34 cellular contexts compared by ENCODE assay signal in the genomic region with DNA sequence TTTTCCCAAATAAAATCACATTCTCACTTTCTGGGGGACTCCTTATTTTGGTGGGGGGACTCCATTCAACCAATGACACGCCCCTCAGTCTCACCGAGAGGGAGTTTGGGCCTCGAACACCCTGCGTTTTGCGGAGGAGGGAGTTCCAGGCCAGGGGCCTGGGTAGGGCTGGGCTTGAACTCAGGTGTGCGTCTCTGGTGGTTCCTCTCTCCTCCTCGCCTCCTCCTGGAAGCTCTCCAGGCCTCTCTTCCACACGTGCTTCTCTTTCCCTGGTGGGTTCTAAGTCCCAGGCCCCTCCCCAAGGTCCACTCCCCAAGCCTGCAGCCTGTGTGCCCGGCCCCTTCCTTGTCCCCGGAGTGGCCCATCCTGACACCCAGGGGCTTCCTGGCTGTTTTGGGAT. TPM values are rescaled to one million over a fixed set of nuclear protein-coding genes. Genes with fewer than 3 reads are reported as not detected.
"Had no signal": no experiment of that assay in that cellular context is flagged by ENCODE, and none has a peak within 500 bp of the region (broad histone marks: within the 10 kb centered on the region; RNA-seq: fewer than 3 reads in every experiment).

No MANE protein-coding gene starts in this region.

- H3K27ac Mint-ChIP-seq: dendritic cell treated with granulocyte-macrophage colony-stimulating factor and Interleukin-4, amounts not matched to agents 40 ng/mL and 50 ng/mL, for 4 days; effector memory CD8-positive, alpha-beta T cell; endodermal cell; mesothelial cell of epicardium; naive B cell had no signal

- H3K4me1 ChIP-seq: colonic mucosa, esophagus squamous epithelium, gastrocnemius medialis, heart right ventricle, left lung, lower lobe of right lung had no signal

- H3K9me3 ChIP-seq: colonic mucosa, esophagus squamous epithelium, gastrocnemius medialis, heart right ventricle, left lung, lower lobe of right lung, mucosa of descending colon had no signal

- H3K4me1 Mint-ChIP-seq: endodermal cell, mesothelial cell of epicardium, naive B cell had no signal

- ATAC-seq: effector memory CD8-positive, alpha-beta T cell; esophagus mucosa; gastrocnemius medialis; heart right ventricle; left cardiac atrium; left lung; left ventricle myocardium superior; lower lobe of right lung; mucosa of descending colon had no signal

- H3K4me3 ChIP-seq: colonic mucosa, esophagus squamous epithelium, gastrocnemius medialis, heart right ventricle, left lung, lower lobe of right lung, mucosa of descending colon had no signal

- H3K27ac ChIP-seq: colonic mucosa, epithelial cell of prostate, esophagus squamous epithelium, gastrocnemius medialis, heart right ventricle, left lung, lower lobe of right lung had no signal

- DNase-seq: colonic mucosa; cortex of kidney; effector CD8-positive, alpha-beta T cell; effector memory CD8-positive, alpha-beta T cell; endodermal cell; erythroblast; esophagus squamous epithelium; foreskin fibroblast; foreskin melanocyte; gastrocnemius medialis; glutamatergic neuron; head of caudate nucleus; heart right ventricle; hippocampal formation; left cardiac atrium; left lung; left ventricle myocardium superior; lower lobe of right lung; mesenchymal stem cell; mucosa of descending colon; naive B cell had no signal

- H3K9me3 Mint-ChIP-seq: dendritic cell treated with granulocyte-macrophage colony-stimulating factor and Interleukin-4, amounts not matched to agents 40 ng/mL and 50 ng/mL, for 4 days; effector memory CD8-positive, alpha-beta T cell; endodermal cell; mesothelial cell of epicardium; naive B cell had no signal

- H3K36me3 Mint-ChIP-seq: naive B cell had no signal

- H3K4me3 Mint-ChIP-seq: dendritic cell treated with granulocyte-macrophage colony-stimulating factor and Interleukin-4, amounts not matched to agents 40 ng/mL and 50 ng/mL, for 4 days; effector memory CD8-positive, alpha-beta T cell; endodermal cell; mesothelial cell of epicardium; naive B cell had no signal

- H3K27me3 ChIP-seq: colonic mucosa, esophagus squamous epithelium, gastrocnemius medialis, heart right ventricle, left lung had no signal

- FAIRE-seq: endometrium, islet of Langerhans, keratinocyte had no signal

- H3K36me3 ChIP-seq: colonic mucosa, gastrocnemius medialis, lower lobe of right lung had no signal

RNA-seq across cellular contexts. Expression of gene PLK5, which starts 29.5 kb away (rescaled TPM):
- total RNA-seq: colonic mucosa, dermis microvascular lymphatic vessel endothelial cell, esophagus mucosa, gastrocnemius medialis, glomerular endothelial cell, kidney epithelial cell, left cardiac atrium, left lung, left ventricle myocardium superior, lower lobe of right lung, lung microvascular endothelial cell, mesenteric fat pad, myocyte had no signal

RNA-seq across cellular contexts. Expression of gene ADAMTSL5, which starts 40.6 kb away (rescaled TPM):
- total RNA-seq: dermis microvascular lymphatic vessel endothelial cell, lung microvascular endothelial cell had no signal
